In genomic region chr12:104218935-104219334, GRCh38 we compare ENCODE assay signal across 9 cellular contexts. TPM values are rescaled to one million over a fixed set of nuclear protein-coding genes. Genes with fewer than 3 reads are reported as not detected.
A peak's percentile ranks its signal among the peaks of the same experiment; 100 is the strongest.
DNase-seq lines count a peak whose midpoint lies in the region; ATAC-seq and TF ChIP-seq lines count a peak whose summit lies in the region.
"Had no signal": no experiment of that assay in that cellular context is flagged by ENCODE, and none has a peak within 500 bp of the region (broad histone marks: within the 10 kb centered on the region; RNA-seq: fewer than 3 reads in every experiment).

No MANE protein-coding gene starts in this region.

- H3K4me2 ChIP-seq in hepatocyte = no peak overlapping the region

- peak overlapping the region; percentile 58 for H3K27ac Mint-ChIP-seq in activated CD4-positive, alpha-beta T cell treated with anti-CD3 and anti-CD28 coated beads, Interleukin-2, amount 10 ng/mL, durations not matched to agents 7 days and 5 days
- peak overlapping the region; percentile 89 for H3K27ac Mint-ChIP-seq in activated naive CD8-positive, alpha-beta T cell

- no peaks in the 10 kb centered on the region for H4K20me1 ChIP-seq in hepatocyte (ENCODE audit: insufficient read depth, poor library complexity, severe bottlenecking)

- H3K27me3 Mint-ChIP-seq in activated CD4-positive, alpha-beta T cell treated with anti-CD3 and anti-CD28 coated beads, Interleukin-2, amount 10 ng/mL, durations not matched to agents 7 days and 5 days = peaks cover 9% of the 10 kb centered on the region
- no peaks in the 10 kb centered on the region for H3K27me3 Mint-ChIP-seq in activated naive CD8-positive, alpha-beta T cell

- H3K9me3 Mint-ChIP-seq in activated CD4-positive, alpha-beta T cell treated with anti-CD3 and anti-CD28 coated beads, Interleukin-2, amount 10 ng/mL, durations not matched to agents 7 days and 5 days = peaks cover 2% of the 10 kb centered on the region
- no peaks in the 10 kb centered on the region for H3K9me3 Mint-ChIP-seq in activated naive CD8-positive, alpha-beta T cell (ENCODE audit: low read depth)

- no peaks in the 10 kb centered on the region for H3K79me2 ChIP-seq in hepatocyte

- H3K4me3 ChIP-seq in hepatocyte (no peak overlapping the region), testis (no peak overlapping the region)

- H3K9me3 ChIP-seq in hepatocyte (ENCODE audit: low read depth) (no peaks in the 10 kb centered on the region), testis (no peaks in the 10 kb centered on the region)

- H3K4me1 ChIP-seq in hepatocyte (ENCODE audit: insufficient read depth) (peaks cover 26% of the 10 kb centered on the region), testis (peaks cover 31% of the 10 kb centered on the region)

- intact Hi-C loops in testis (cut with DNase I; ENCODE audit: low total_unique reads) = no loop called here

- CTCF ChIA-PET in activated CD4-positive, alpha-beta T cell treated with anti-CD3 and anti-CD28 coated beads, Interleukin-2, amount 10 ng/mL, durations not matched to agents 7 days and 5 days (lab: Charles Lee) = interaction anchor here (1.0 to 3.2 kb wide), 3 partner anchors 39 to 85 kb away, joined by 3 to 11 read pairs (median 3); partner anchors contain the start of gene EID3

- POLR2A ChIA-PET in activated CD4-positive, alpha-beta T cell treated with anti-CD3 and anti-CD28 coated beads, Interleukin-2, amount 10 ng/mL, durations not matched to agents 7 days and 5 days (lab: Charles Lee) = no interaction called here

- 95% methylated on average over 1 of the region's 1 CpG for WGBS in hepatocyte (ENCODE audit: low lambda C conversion rate, missing lambda C conversion rate)
- WGBS in testis, 2 donors = 86 to 100% methylated on average over 1 of the region's 1 CpG

- ATAC-seq in HG03139 (IDR thresholded peaks at IDR 0.05; ENCODE audit: unreplicated experiment) = no peak
- no peak for ATAC-seq in GM19023 (IDR thresholded peaks at IDR 0.05; ENCODE audit: unreplicated experiment)

- H2AFZ ChIP-seq in hepatocyte = no peak overlapping the region

- no peak overlapping the region for H3K4me3 Mint-ChIP-seq in activated CD4-positive, alpha-beta T cell treated with anti-CD3 and anti-CD28 coated beads, Interleukin-2, amount 10 ng/mL, durations not matched to agents 7 days and 5 days
- no peak overlapping the region for H3K4me3 Mint-ChIP-seq in activated naive CD8-positive, alpha-beta T cell

- peaks cover 48% of the 10 kb centered on the region for H3K4me1 Mint-ChIP-seq in activated CD4-positive, alpha-beta T cell treated with anti-CD3 and anti-CD28 coated beads, Interleukin-2, amount 10 ng/mL, durations not matched to agents 7 days and 5 days
- H3K4me1 Mint-ChIP-seq in activated naive CD8-positive, alpha-beta T cell (ENCODE audit: low read depth) = peaks cover 42% of the 10 kb centered on the region

- H3K27ac ChIP-seq in hepatocyte (peak overlapping the region; percentile 85), testis (peak overlapping the region; percentile 83 to 97)

- no peaks in the 10 kb centered on the region for H3K9me2 ChIP-seq in hepatocyte (replicated peaks; ENCODE audit: insufficient read depth)

- no peaks in the 10 kb centered on the region for H3K36me3 ChIP-seq in hepatocyte (replicated peaks; ENCODE audit: insufficient read depth, low read depth)
- no peaks in the 10 kb centered on the region for H3K36me3 ChIP-seq in testis (ENCODE audit: low read depth, missing control alignments)

- no peak for TF ChIP-seq POLR2A in testis (IDR thresholded peaks at IDR 0.05)

- no peak for DNase-seq in activated CD4-positive, alpha-beta T cell treated with anti-CD3 and anti-CD28 coated beads, Interleukin-2, amount 10 ng/mL, durations not matched to agents 7 days and 5 days
- no peak for DNase-seq in activated CD4-positive, alpha-beta T cell treated with anti-CD3 and anti-CD28 coated beads, Interleukin-2, amount 50 U/mL, for 4 hours
- no peak for DNase-seq in hepatocyte (ENCODE audit: low spot score)
- no peak for DNase-seq in testis
- DNase-seq in NCI-H345 (lab: John Stamatoyannopoulos, UW) = no peak
- DNase-seq: effector memory CD4-positive, alpha-beta T cell had no signal

- H3K36me3 Mint-ChIP-seq in activated CD4-positive, alpha-beta T cell treated with anti-CD3 and anti-CD28 coated beads, Interleukin-2, amount 10 ng/mL, durations not matched to agents 7 days and 5 days (ENCODE audit: low read depth) = no peaks in the 10 kb centered on the region
- H3K36me3 Mint-ChIP-seq in activated naive CD8-positive, alpha-beta T cell = no peaks in the 10 kb centered on the region

- TF ChIP-seq CTCF in hepatocyte (IDR thresholded peaks at IDR 0.05; ENCODE audit: poor library complexity) = no peak
- no peak for TF ChIP-seq CTCF in testis (IDR thresholded peaks at IDR 0.05)

- H3K27me3 ChIP-seq in hepatocyte (no peaks in the 10 kb centered on the region), testis (no peaks in the 10 kb centered on the region)

RNA-seq across cellular contexts. Expression of gene TXNRD1, which starts 3.4 kb away (rescaled TPM):
- 10 to 100 TPM; 80.9 to 82.7 TPM for total RNA-seq in activated CD4-positive, alpha-beta T cell treated with anti-CD3 and anti-CD28 coated beads, Interleukin-2, amount 10 ng/mL, durations not matched to agents 7 days and 5 days
- total RNA-seq in hepatocyte (103 and 113 TPM in 2 replicates), testis (100 to 1,000 TPM in 1 of 2 donors, 10 to 100 TPM in 1; 96.2 to 110 TPM)
- polyA plus RNA-seq in hepatocyte (40.4 and 49.8 TPM in 2 replicates), testis (ENCODE audit: insufficient read depth, low read depth, low replicate concordance) (67.8 TPM)
